In the genomic region with DNA sequence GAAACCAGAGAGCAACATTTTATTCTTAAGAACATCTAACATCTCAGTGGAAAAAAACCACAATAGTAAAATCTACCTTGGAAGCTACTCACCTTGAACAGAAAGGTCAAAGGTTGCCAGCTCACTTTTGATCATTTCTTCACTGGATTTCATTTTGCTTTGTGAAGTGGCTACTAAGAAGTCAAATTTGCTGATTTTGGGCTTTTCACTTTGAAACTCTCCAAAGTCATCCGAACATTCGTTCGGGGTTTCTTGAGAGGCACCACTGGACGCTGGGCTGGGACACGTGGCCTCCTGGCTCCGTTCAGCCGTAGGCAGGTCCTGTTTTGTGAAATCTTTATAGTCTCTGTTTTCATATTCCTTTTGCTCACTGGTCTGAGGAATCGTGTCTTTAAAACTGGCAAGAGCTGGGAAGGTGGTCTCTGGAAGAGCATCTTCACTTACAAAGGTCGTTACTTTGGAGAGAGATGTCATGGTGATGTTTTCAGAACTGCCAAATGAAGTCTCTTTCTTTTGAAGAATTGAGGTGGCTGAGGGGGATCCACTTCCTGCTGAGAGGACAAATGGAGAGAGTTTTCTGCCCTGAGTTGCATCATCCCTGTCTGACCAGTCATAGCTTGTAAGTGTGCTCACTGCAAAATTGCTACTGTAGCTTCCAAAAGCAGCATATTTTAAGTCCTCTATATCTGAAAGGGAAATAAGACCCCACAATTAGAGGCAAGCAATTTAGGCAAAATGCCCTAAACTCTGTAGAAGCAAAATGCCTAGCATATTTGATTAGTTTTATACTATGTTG, we compare ENCODE assay signal across 12 cellular contexts. TPM values are rescaled to one million over a fixed set of nuclear protein-coding genes. Genes with fewer than 3 reads are reported as not detected.
A peak's percentile ranks its signal among the peaks of the same experiment; 100 is the strongest.
DNase-seq lines count a peak whose midpoint lies in the region; ATAC-seq and TF ChIP-seq lines count a peak whose summit lies in the region.
"Had no signal": no experiment of that assay in that cellular context is flagged by ENCODE, and none has a peak within 500 bp of the region (broad histone marks: within the 10 kb centered on the region; RNA-seq: fewer than 3 reads in every experiment).

No MANE protein-coding gene starts in this region.

- POLR2A ChIA-PET in activated CD4-positive, alpha-beta T cell treated with anti-CD3 and anti-CD28 coated beads for 36 hours (lab: Charles Lee) = no interaction called here

- no peaks in the 10 kb centered on the region for H3K27me3 ChIP-seq in Karpas-422 (ENCODE audit: low read length)
- H3K27me3 ChIP-seq in trophoblast cell (ENCODE audit: insufficient read depth, low read length) = no peaks in the 10 kb centered on the region
- H3K27me3 ChIP-seq: foreskin keratinocyte had no signal

- H3K36me3 Mint-ChIP-seq in activated CD4-positive, alpha-beta T cell treated with anti-CD3 and anti-CD28 coated beads for 36 hours (ENCODE audit: low read depth) = peaks cover 41% of the 10 kb centered on the region
- peaks cover 68% of the 10 kb centered on the region for H3K36me3 Mint-ChIP-seq in nephron progenitor cell (ENCODE audit: low read depth)

- H3K4me3 ChIP-seq in Karpas-422 (ENCODE audit: low read length) (no peak overlapping the region), trophoblast cell (ENCODE audit: low read depth, low read length) (no peak overlapping the region)

- H3K4me3 Mint-ChIP-seq in activated CD4-positive, alpha-beta T cell treated with anti-CD3 and anti-CD28 coated beads for 36 hours = no peak overlapping the region
- no peak overlapping the region for H3K4me3 Mint-ChIP-seq in nephron progenitor cell

- no peak overlapping the region for H3K18ac ChIP-seq in trophoblast cell (ENCODE audit: low read length)

- H3K36me3 ChIP-seq in Karpas-422 (ENCODE audit: insufficient read depth, low read length) (peaks cover 37% of the 10 kb centered on the region), trophoblast cell (ENCODE audit: control insufficient read depth in 1 of 2, insufficient read depth in 2 of 2, low read length in 2 of 2) (peaks cover 24 to 38% of the 10 kb centered on the region in 2 experiments)

- H3K9me3 ChIP-seq in Karpas-422 (ENCODE audit: low read length) (no peaks in the 10 kb centered on the region), trophoblast cell (ENCODE audit: insufficient read depth, low read depth, low read length) (no peaks in the 10 kb centered on the region)

- H2BK12ac ChIP-seq in trophoblast cell (ENCODE audit: low read length) = no peak overlapping the region

- H3K27ac Mint-ChIP-seq in activated CD4-positive, alpha-beta T cell treated with anti-CD3 and anti-CD28 coated beads for 36 hours = peak overlapping the region; percentile 76
- peak overlapping the region; percentile 62 for H3K27ac Mint-ChIP-seq in nephron progenitor cell

- no peak for DNase-seq in activated CD4-positive, alpha-beta T cell treated with anti-CD3 and anti-CD28 coated beads for 36 hours
- DNase-seq in activated CD4-positive, alpha-beta T cell treated with anti-CD3 and anti-CD28 coated beads, Interleukin-2, amount 50 U/mL, for 4 hours = no peak
- DNase-seq in NCI-H460 (ENCODE audit: extremely low read depth, low read depth) (peak; percentile 11), dedifferentiated amniotic fluid mesenchymal stem cell (ENCODE audit: extremely low spot score) (peak; percentile 83), nephron progenitor cell (no peak), Karpas-422 (no peak), trophoblast cell (no peak), T-helper 2 cell (no peak)
- DNase-seq: GF-D8, NCI-H1417, small intestine had no signal

- H2AK5ac ChIP-seq in trophoblast cell (ENCODE audit: low read length) = no peak overlapping the region

- H3K14ac ChIP-seq in trophoblast cell (ENCODE audit: low read length) = no peak overlapping the region

- peak; percentile 42 for ATAC-seq in activated CD4-positive, alpha-beta T cell treated with anti-CD3 and anti-CD28 coated beads for 36 hours
- ATAC-seq: foreskin keratinocyte had no signal

- no peaks in the 10 kb centered on the region for H3K79me1 ChIP-seq in trophoblast cell (ENCODE audit: low read length)

- no peaks in the 10 kb centered on the region for H4K20me1 ChIP-seq in Karpas-422 (ENCODE audit: insufficient read depth, low read depth, low read length)

- no peak overlapping the region for H2BK5ac ChIP-seq in trophoblast cell (ENCODE audit: low read depth, low read length, poor library complexity)

- H2AFZ ChIP-seq in Karpas-422 (ENCODE audit: low read length) = no peak overlapping the region
- H2AFZ ChIP-seq in trophoblast cell (ENCODE audit: insufficient read depth, low read length, poor library complexity) = no peak overlapping the region

- no peak overlapping the region for H3K27ac ChIP-seq in Karpas-422 (ENCODE audit: low read length)
- no peak overlapping the region for H3K27ac ChIP-seq in trophoblast cell (ENCODE audit: low read depth, low read length)
- H3K27ac ChIP-seq: foreskin keratinocyte had no signal

- H3K4me1 ChIP-seq in Karpas-422 (ENCODE audit: low read length) (0 out of 2 replicates have a peak, but pooled peaks cover 2% of the 10 kb centered on the region), trophoblast cell (ENCODE audit: control insufficient read depth in 1 of 2, insufficient read depth in 2 of 2, low read length in 2 of 2) (peaks cover 0 to 2% of the 10 kb centered on the region in 2 experiments)

- H3K4me2 ChIP-seq in Karpas-422 (ENCODE audit: low read depth, low read length, poor library complexity, severe bottlenecking) = no peak overlapping the region
- no peak overlapping the region for H3K4me2 ChIP-seq in trophoblast cell (ENCODE audit: low read length)

- H3K27me3 Mint-ChIP-seq in activated CD4-positive, alpha-beta T cell treated with anti-CD3 and anti-CD28 coated beads for 36 hours = no peaks in the 10 kb centered on the region
- no peaks in the 10 kb centered on the region for H3K27me3 Mint-ChIP-seq in nephron progenitor cell (ENCODE audit: low read depth, poor library complexity)

- H3K4me1 Mint-ChIP-seq in activated CD4-positive, alpha-beta T cell treated with anti-CD3 and anti-CD28 coated beads for 36 hours = peaks cover 15% of the 10 kb centered on the region
- peaks cover 13% of the 10 kb centered on the region for H3K4me1 Mint-ChIP-seq in nephron progenitor cell

- no peaks in the 10 kb centered on the region for H3K9me2 ChIP-seq in Karpas-422 (replicated peaks; ENCODE audit: insufficient read depth, low read length)

- CTCF ChIA-PET in activated CD4-positive, alpha-beta T cell treated with anti-CD3 and anti-CD28 coated beads for 36 hours (lab: Charles Lee) = interaction anchor here (0.6 to 1.5 kb wide), 8 partner anchors 8 to 59 kb away, joined by 3 to 5 read pairs (median 4); no protein-coding TSS in a partner anchor

- no peak for TF ChIP-seq CTCF in nephron progenitor cell (IDR thresholded peaks at IDR 0.05)

- WGBS in trophoblast cell (ENCODE audit: extremely low coverage, insufficient coverage, insufficient read length) = no CpG with 5 or more reads among the region's 9 CpGs

- H3K9ac ChIP-seq in Karpas-422 (ENCODE audit: low read length) (no peak overlapping the region), trophoblast cell (ENCODE audit: low read length) (no peak overlapping the region)

- H4K12ac ChIP-seq in trophoblast cell (ENCODE audit: low read depth, low read length) = no peak overlapping the region

- no peak overlapping the region for H3K4ac ChIP-seq in trophoblast cell (ENCODE audit: low read depth, low read length)

- H3K79me2 ChIP-seq in Karpas-422 (ENCODE audit: low read length) (peaks cover 36% of the 10 kb centered on the region), trophoblast cell (ENCODE audit: control insufficient read depth, insufficient read depth, low read length, poor library complexity) (no peaks in the 10 kb centered on the region)

- no peak overlapping the region for H4K91ac ChIP-seq in trophoblast cell (ENCODE audit: low read depth, low read length)

- no peak overlapping the region for H4K8ac ChIP-seq in trophoblast cell (ENCODE audit: low read depth, low read length)

- no peak overlapping the region for H2BK120ac ChIP-seq in trophoblast cell (ENCODE audit: insufficient read depth, low read length, poor library complexity)

- no peaks in the 10 kb centered on the region for H3K9me3 Mint-ChIP-seq in activated CD4-positive, alpha-beta T cell treated with anti-CD3 and anti-CD28 coated beads for 36 hours (ENCODE audit: low read depth)
- no peaks in the 10 kb centered on the region for H3K9me3 Mint-ChIP-seq in nephron progenitor cell

- intact Hi-C loops in activated CD4-positive, alpha-beta T cell treated with anti-CD3 and anti-CD28 coated beads for 36 hours (cut with DNase I, micrococcal nuclease) = loop anchor here in 1 of 2 experiments (5.0 kb wide), 1 partner anchor 65 kb away; a partner anchor contains a TSS

- H3K23ac ChIP-seq in trophoblast cell (ENCODE audit: low read length) = no peak overlapping the region

RNA-seq across cellular contexts. Expression of a gene that starts 52.4 kb away (rescaled TPM):
- total RNA-seq in activated CD4-positive, alpha-beta T cell treated with anti-CD3 and anti-CD28 coated beads for 36 hours = 10 to 100 TPM; 11.9 to 13.1 TPM
- total RNA-seq in NCI-H460 (2014; rRNA removed; shearing (Covaris generic)) = 30.2 and 32.4 TPM in 2 replicates
- 31.5 and 32.1 TPM in 2 replicates for polyA plus RNA-seq in NCI-H460 (2014; cell fraction: nucleus; rRNA removed)
- 12.2 and 17.8 TPM in 2 replicates for total RNA-seq in Karpas-422 (2014; rRNA removed; shearing (Covaris generic); ENCODE audit: low replicate concordance)
- 40.4 and 42.7 TPM in 2 replicates for polyA plus RNA-seq in trophoblast cell (2013)

Comparison
In these comparisons a context has a peak if more than half of its experiments do, and no peak if none do; other contexts are left out.
1. DNase-seq: peak in NCI-H460 (single experiment) and dedifferentiated amniotic fluid mesenchymal stem cell (single experiment); none in activated CD4-positive, alpha-beta T cell treated with anti-CD3 and anti-CD28 coated beads for 36 hours (single experiment), activated CD4-positive, alpha-beta T cell treated with anti-CD3 and anti-CD28 coated beads, Interleukin-2, amount 50 U/mL, for 4 hours (0 of 2), nephron progenitor cell (single experiment), Karpas-422 (single experiment), trophoblast cell (0 of 2) and T-helper 2 cell (0 of 5).